Comparison of ENCODE assay signal across 1 cellular context in the genomic region with DNA sequence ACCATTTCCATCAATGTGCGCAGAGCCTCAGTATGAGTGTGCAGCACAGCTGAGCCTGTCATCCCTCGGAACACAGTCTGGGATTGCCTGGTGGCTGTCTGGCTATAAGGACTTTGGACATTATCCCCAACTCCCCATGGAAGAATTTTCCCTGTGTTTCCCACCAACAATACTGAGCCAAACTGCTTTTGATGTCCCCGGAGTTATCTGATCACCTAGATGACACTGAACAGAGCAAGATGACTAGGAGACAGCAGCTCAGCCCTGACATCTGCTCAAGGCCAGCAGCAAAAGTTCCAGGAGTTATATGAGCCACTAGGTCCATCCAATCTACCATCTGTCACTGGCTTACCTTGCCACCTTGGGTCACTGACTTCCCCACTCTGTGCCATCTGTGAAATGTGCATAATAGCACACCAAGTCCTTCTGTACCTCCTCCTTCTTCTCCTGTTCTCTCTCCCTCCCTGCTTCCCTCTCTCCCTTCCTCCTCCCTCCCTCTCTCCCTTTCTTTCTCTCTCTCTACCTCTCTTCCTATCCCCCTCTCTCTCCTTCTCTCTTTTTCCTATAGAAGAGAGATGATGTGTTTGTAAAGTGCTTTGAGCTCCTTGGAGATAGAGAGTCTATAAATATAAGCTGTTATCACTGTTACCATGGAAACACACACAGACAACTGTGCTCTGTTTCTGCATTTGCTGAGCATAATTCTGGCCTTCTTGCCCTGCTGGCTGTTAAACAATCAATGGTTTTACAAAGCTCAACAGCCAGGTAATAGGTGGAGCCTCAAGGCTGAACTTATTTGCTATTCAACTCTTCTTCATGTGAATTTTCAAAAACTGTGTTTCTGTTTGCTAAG.
TF ChIP-seq lines count a peak whose summit lies in the region.

No MANE protein-coding gene starts in this region.

TF ChIP-seq in HepG2, 621 proteins besides CTCF, POLR2A, EP300 and RAD21 (continued from another document and continues in another):
- TF ChIP-seq, protein P1, sequence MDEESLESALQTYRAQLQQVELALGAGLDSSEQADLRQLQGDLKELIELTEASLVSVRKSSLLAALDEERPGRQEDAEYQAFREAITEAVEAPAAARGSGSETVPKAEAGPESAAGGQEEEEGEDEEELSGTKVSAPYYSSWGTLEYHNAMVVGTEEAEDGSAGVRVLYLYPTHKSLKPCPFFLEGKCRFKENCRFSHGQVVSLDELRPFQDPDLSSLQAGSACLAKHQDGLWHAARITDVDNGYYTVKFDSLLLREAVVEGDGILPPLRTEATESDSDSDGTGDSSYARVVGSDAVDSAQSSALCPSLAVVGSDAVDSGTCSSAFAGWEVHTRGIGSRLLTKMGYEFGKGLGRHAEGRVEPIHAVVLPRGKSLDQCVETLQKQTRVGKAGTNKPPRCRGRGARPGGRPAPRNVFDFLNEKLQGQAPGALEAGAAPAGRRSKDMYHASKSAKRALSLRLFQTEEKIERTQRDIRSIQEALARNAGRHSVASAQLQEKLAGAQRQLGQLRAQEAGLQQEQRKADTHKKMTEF (CRISPR knock-in tag; IDR thresholded peaks at IDR 0.05) = no peak
- 0 out of 2 replicates have a peak, but pooled peaks have one; percentile 8 for TF ChIP-seq RFX5 (IDR thresholded peaks at IDR 0.05; ENCODE audit: low read depth, low read length)
- TF ChIP-seq, protein P2, sequence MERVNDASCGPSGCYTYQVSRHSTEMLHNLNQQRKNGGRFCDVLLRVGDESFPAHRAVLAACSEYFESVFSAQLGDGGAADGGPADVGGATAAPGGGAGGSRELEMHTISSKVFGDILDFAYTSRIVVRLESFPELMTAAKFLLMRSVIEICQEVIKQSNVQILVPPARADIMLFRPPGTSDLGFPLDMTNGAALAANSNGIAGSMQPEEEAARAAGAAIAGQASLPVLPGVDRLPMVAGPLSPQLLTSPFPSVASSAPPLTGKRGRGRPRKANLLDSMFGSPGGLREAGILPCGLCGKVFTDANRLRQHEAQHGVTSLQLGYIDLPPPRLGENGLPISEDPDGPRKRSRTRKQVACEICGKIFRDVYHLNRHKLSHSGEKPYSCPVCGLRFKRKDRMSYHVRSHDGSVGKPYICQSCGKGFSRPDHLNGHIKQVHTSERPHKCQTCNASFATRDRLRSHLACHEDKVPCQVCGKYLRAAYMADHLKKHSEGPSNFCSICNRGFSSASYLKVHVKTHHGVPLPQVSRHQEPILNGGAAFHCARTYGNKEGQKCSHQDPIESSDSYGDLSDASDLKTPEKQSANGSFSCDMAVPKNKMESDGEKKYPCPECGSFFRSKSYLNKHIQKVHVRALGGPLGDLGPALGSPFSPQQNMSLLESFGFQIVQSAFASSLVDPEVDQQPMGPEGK (CRISPR knock-in tag; IDR thresholded peaks at IDR 0.05) = peak; percentile 78
- TF ChIP-seq, protein P3, sequence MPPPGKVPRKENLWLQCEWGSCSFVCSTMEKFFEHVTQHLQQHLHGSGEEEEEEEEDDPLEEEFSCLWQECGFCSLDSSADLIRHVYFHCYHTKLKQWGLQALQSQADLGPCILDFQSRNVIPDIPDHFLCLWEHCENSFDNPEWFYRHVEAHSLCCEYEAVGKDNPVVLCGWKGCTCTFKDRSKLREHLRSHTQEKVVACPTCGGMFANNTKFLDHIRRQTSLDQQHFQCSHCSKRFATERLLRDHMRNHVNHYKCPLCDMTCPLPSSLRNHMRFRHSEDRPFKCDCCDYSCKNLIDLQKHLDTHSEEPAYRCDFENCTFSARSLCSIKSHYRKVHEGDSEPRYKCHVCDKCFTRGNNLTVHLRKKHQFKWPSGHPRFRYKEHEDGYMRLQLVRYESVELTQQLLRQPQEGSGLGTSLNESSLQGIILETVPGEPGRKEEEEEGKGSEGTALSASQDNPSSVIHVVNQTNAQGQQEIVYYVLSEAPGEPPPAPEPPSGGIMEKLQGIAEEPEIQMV (CRISPR knock-in tag; IDR thresholded peaks at IDR 0.05; ENCODE audit: low read depth) = no peak
- no peak for TF ChIP-seq ZNF629 (CRISPR knock-in tag; conservative IDR thresholded peaks at IDR 0.05)
- TF ChIP-seq, protein P4, sequence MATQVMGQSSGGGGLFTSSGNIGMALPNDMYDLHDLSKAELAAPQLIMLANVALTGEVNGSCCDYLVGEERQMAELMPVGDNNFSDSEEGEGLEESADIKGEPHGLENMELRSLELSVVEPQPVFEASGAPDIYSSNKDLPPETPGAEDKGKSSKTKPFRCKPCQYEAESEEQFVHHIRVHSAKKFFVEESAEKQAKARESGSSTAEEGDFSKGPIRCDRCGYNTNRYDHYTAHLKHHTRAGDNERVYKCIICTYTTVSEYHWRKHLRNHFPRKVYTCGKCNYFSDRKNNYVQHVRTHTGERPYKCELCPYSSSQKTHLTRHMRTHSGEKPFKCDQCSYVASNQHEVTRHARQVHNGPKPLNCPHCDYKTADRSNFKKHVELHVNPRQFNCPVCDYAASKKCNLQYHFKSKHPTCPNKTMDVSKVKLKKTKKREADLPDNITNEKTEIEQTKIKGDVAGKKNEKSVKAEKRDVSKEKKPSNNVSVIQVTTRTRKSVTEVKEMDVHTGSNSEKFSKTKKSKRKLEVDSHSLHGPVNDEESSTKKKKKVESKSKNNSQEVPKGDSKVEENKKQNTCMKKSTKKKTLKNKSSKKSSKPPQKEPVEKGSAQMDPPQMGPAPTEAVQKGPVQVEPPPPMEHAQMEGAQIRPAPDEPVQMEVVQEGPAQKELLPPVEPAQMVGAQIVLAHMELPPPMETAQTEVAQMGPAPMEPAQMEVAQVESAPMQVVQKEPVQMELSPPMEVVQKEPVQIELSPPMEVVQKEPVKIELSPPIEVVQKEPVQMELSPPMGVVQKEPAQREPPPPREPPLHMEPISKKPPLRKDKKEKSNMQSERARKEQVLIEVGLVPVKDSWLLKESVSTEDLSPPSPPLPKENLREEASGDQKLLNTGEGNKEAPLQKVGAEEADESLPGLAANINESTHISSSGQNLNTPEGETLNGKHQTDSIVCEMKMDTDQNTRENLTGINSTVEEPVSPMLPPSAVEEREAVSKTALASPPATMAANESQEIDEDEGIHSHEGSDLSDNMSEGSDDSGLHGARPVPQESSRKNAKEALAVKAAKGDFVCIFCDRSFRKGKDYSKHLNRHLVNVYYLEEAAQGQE (IDR thresholded peaks at IDR 0.05; ENCODE audit: borderline replicate concordance in 1 of 2, low read depth in 1 of 2, low read length in 2 of 2) = no peak
- peak; percentile 74 for TF ChIP-seq HNF4A (CRISPR knock-in tag; IDR thresholded peaks at IDR 0.05)
- TF ChIP-seq RAD51 (IDR thresholded peaks at IDR 0.05; ENCODE audit: borderline replicate concordance) = no peak
- peak; percentile 41; the same call in 1 of the 2 replicates for TF ChIP-seq ZNF292 (CRISPR knock-in tag; IDR thresholded peaks at IDR 0.05; ENCODE audit: borderline replicate concordance, low read depth)
- no peak for TF ChIP-seq ZSCAN9 (CRISPR knock-in tag; IDR thresholded peaks at IDR 0.05; ENCODE audit: borderline replicate concordance)
- no peak for TF ChIP-seq FOXC1 (CRISPR knock-in tag; IDR thresholded peaks at IDR 0.05; ENCODE audit: borderline replicate concordance)
- 0 out of 2 replicates have a peak, but pooled peaks have one; percentile 20 for TF ChIP-seq ZNF205 (CRISPR knock-in tag; IDR thresholded peaks at IDR 0.05)
- no peak for TF ChIP-seq ZNF558 (CRISPR knock-in tag; IDR thresholded peaks at IDR 0.05; ENCODE audit: borderline replicate concordance)
- TF ChIP-seq TGIF2 (CRISPR knock-in tag; IDR thresholded peaks at IDR 0.05) = no peak
- TF ChIP-seq, protein P5, sequence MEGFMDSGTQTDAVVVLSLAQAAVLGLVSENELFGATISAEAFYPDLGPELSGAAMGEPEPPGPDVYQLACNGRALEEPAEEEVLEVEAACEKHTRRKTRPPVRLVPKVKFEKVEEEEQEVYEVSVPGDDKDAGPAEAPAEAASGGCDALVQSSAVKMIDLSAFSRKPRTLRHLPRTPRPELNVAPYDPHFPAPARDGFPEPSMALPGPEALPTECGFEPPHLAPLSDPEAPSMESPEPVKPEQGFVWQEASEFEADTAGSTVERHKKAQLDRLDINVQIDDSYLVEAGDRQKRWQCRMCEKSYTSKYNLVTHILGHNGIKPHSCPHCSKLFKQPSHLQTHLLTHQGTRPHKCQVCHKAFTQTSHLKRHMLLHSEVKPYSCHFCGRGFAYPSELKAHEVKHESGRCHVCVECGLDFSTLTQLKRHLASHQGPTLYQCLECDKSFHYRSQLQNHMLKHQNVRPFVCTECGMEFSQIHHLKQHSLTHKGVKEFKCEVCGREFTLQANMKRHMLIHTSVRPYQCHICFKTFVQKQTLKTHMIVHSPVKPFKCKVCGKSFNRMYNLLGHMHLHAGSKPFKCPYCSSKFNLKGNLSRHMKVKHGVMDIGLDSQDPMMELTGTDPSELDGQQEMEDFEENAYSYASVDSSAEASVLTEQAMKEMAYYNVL (CRISPR knock-in tag; IDR thresholded peaks at IDR 0.05; ENCODE audit: borderline replicate concordance) = peak; percentile 37; the same call in 1 of the 2 replicates
- TF ChIP-seq, protein P6, sequence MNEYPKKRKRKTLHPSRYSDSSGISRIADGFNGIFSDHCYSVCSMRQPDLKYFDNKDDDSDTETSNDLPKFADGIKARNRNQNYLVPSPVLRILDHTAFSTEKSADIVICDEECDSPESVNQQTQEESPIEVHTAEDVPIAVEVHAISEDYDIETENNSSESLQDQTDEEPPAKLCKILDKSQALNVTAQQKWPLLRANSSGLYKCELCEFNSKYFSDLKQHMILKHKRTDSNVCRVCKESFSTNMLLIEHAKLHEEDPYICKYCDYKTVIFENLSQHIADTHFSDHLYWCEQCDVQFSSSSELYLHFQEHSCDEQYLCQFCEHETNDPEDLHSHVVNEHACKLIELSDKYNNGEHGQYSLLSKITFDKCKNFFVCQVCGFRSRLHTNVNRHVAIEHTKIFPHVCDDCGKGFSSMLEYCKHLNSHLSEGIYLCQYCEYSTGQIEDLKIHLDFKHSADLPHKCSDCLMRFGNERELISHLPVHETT (CRISPR knock-in tag; conservative IDR thresholded peaks at IDR 0.05) = no peak
- TF ChIP-seq PTBP1 (IDR thresholded peaks at IDR 0.05; ENCODE audit: low read depth, low read length, poor library complexity, severe bottlenecking) = no peak
- no peak for TF ChIP-seq KDM5B (CRISPR knock-in tag; IDR thresholded peaks at IDR 0.05; ENCODE audit: borderline replicate concordance)
- TF ChIP-seq, protein P7, sequence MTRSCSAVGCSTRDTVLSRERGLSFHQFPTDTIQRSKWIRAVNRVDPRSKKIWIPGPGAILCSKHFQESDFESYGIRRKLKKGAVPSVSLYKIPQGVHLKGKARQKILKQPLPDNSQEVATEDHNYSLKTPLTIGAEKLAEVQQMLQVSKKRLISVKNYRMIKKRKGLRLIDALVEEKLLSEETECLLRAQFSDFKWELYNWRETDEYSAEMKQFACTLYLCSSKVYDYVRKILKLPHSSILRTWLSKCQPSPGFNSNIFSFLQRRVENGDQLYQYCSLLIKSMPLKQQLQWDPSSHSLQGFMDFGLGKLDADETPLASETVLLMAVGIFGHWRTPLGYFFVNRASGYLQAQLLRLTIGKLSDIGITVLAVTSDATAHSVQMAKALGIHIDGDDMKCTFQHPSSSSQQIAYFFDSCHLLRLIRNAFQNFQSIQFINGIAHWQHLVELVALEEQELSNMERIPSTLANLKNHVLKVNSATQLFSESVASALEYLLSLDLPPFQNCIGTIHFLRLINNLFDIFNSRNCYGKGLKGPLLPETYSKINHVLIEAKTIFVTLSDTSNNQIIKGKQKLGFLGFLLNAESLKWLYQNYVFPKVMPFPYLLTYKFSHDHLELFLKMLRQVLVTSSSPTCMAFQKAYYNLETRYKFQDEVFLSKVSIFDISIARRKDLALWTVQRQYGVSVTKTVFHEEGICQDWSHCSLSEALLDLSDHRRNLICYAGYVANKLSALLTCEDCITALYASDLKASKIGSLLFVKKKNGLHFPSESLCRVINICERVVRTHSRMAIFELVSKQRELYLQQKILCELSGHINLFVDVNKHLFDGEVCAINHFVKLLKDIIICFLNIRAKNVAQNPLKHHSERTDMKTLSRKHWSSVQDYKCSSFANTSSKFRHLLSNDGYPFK (CRISPR knock-in tag; IDR thresholded peaks at IDR 0.05; ENCODE audit: borderline replicate concordance) = no peak
- no peak for TF ChIP-seq ZNF883 (CRISPR knock-in tag; IDR thresholded peaks at IDR 0.05; ENCODE audit: not compliant biosample characterization)
- TF ChIP-seq ZFP36 (IDR thresholded peaks at IDR 0.05; ENCODE audit: borderline replicate concordance, low read depth, low read length, partially characterized antibody) = no peak
- TF ChIP-seq NFIC (IDR thresholded peaks at IDR 0.05; ENCODE audit: low read length) = no peak
- TF ChIP-seq ZNF703 (CRISPR knock-in tag; IDR thresholded peaks at IDR 0.05; ENCODE audit: borderline replicate concordance) = no peak
- TF ChIP-seq SPEN (CRISPR knock-in tag; IDR thresholded peaks at IDR 0.05; ENCODE audit: low read depth) = no peak
- TF ChIP-seq HNF4G (IDR thresholded peaks at IDR 0.05; ENCODE audit: borderline replicate concordance, low read depth, low read length) = peak; percentile 41; the same call in 1 of the 2 replicates
- TF ChIP-seq HNF4G (CRISPR knock-in tag; IDR thresholded peaks at IDR 0.05; ENCODE audit: borderline replicate concordance, low read depth) = peak; percentile 51; the same call in 1 of the 2 replicates
- peak; percentile 55; the same call in 1 of the 2 replicates for TF ChIP-seq ZNF644 (CRISPR knock-in tag; IDR thresholded peaks at IDR 0.05; ENCODE audit: low read depth)
- no peak for TF ChIP-seq HNRNPUL1 (IDR thresholded peaks at IDR 0.05; ENCODE audit: low read depth, low read length)
- TF ChIP-seq ATF7-NPFF (CRISPR knock-in tag; IDR thresholded peaks at IDR 0.05; ENCODE audit: low read depth) = no peak
- 0 out of 2 replicates have a peak, but pooled peaks have one; percentile 39 for TF ChIP-seq ZBTB20 (CRISPR knock-in tag; IDR thresholded peaks at IDR 0.05; ENCODE audit: borderline replicate concordance, low read depth)
- TF ChIP-seq, protein P8, sequence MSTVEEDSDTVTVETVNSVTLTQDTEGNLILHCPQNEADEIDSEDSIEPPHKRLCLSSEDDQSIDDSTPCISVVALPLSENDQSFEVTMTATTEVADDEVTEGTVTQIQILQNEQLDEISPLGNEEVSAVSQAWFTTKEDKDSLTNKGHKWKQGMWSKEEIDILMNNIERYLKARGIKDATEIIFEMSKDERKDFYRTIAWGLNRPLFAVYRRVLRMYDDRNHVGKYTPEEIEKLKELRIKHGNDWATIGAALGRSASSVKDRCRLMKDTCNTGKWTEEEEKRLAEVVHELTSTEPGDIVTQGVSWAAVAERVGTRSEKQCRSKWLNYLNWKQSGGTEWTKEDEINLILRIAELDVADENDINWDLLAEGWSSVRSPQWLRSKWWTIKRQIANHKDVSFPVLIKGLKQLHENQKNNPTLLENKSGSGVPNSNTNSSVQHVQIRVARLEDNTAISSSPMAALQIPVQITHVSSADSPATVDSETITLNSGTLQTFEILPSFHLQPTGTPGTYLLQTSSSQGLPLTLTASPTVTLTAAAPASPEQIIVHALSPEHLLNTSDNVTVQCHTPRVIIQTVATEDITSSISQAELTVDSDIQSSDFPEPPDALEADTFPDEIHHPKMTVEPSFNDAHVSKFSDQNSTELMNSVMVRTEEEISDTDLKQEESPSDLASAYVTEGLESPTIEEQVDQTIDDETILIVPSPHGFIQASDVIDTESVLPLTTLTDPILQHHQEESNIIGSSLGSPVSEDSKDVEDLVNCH (CRISPR knock-in tag; IDR thresholded peaks at IDR 0.05) = no peak
- no peak for TF ChIP-seq ZBTB42 (CRISPR knock-in tag; IDR thresholded peaks at IDR 0.05)
- TF ChIP-seq SRSF4 (IDR thresholded peaks at IDR 0.05; ENCODE audit: low read depth, low read length, poor library complexity, severe bottlenecking) = no peak
- TF ChIP-seq ZFP62 (CRISPR knock-in tag; IDR thresholded peaks at IDR 0.05) = no peak
- no peak for TF ChIP-seq CHD4 (IDR thresholded peaks at IDR 0.05; ENCODE audit: borderline replicate concordance, low read length)
- no peak for TF ChIP-seq SP2 (CRISPR knock-in tag; IDR thresholded peaks at IDR 0.05)
- peak; percentile 39 for TF ChIP-seq SAP130 (CRISPR knock-in tag; IDR thresholded peaks at IDR 0.05; ENCODE audit: low read depth)
- no peak for TF ChIP-seq ZNF432 (CRISPR knock-in tag; IDR thresholded peaks at IDR 0.05; ENCODE audit: borderline replicate concordance)
